Comparison of ENCODE assay signal across 1 cellular context in genomic region chr14:24429395-24430142, GRCh38.
A peak's percentile ranks its signal among the peaks of the same experiment; 100 is the strongest.
TF ChIP-seq lines count a peak whose summit lies in the region.

Gene CBLN3 (minus strand): TSS chr14:24429668. CDS start chr14:24429054, 614 bp downstream.
Gene KHNYN (plus strand): TSS chr14:24429954. CDS start chr14:24430731, 777 bp downstream.

TF ChIP-seq in HepG2, 621 proteins besides CTCF, POLR2A, EP300 and RAD21 (continued from another document and continues in another):
- TF ChIP-seq TFAP4 (IDR thresholded peaks at IDR 0.05; ENCODE audit: borderline replicate concordance, low read depth) (peak; percentile 25; the same call in 1 of the 2 replicates), TEF (CRISPR knock-in tag; IDR thresholded peaks at IDR 0.05) (no peak; the same call in 1 of the 2 replicates), MEIS1 (CRISPR knock-in tag; IDR thresholded peaks at IDR 0.05; ENCODE audit: borderline replicate concordance) (no peak; the same call in 1 of the 2 replicates), ZNF850 (CRISPR knock-in tag; conservative IDR thresholded peaks at IDR 0.05) (no peak), CEBPZ (IDR thresholded peaks at IDR 0.05; ENCODE audit: low read length) (no peak), ZNF776 (CRISPR knock-in tag; IDR thresholded peaks at IDR 0.05) (peak; percentile 87), ZNF704 (CRISPR knock-in tag; IDR thresholded peaks at IDR 0.05; ENCODE audit: borderline replicate concordance) (no peak), FOXP4 (CRISPR knock-in tag; IDR thresholded peaks at IDR 0.05) (no peak), ZNF331 (CRISPR knock-in tag; IDR thresholded peaks at IDR 0.05) (peak; percentile 93), MAFF (IDR thresholded peaks at IDR 0.05; ENCODE audit: low read depth, low read length) (no peak), HNF1A (IDR thresholded peaks at IDR 0.05; ENCODE audit: low read depth) (no peak), HNF1A (CRISPR knock-in tag; IDR thresholded peaks at IDR 0.05; ENCODE audit: borderline replicate concordance) (peak; percentile 83), SCMH1 (CRISPR knock-in tag; IDR thresholded peaks at IDR 0.05; ENCODE audit: borderline replicate concordance) (no peak), ZNF124 (CRISPR knock-in tag; IDR thresholded peaks at IDR 0.05) (no peak; the same call in 1 of the 2 replicates), SMAD3 (CRISPR knock-in tag; IDR thresholded peaks at IDR 0.05) (no peak), ZNF318 (CRISPR knock-in tag; IDR thresholded peaks at IDR 0.05) (peak; percentile 22; the same call in 1 of the 2 replicates), BCL6 (CRISPR knock-in tag; IDR thresholded peaks at IDR 0.05) (peak; percentile 78), ZNF414 (CRISPR knock-in tag; IDR thresholded peaks at IDR 0.05) (peak; percentile 45; the same call in 1 of the 2 replicates), HNRNPUL1 (IDR thresholded peaks at IDR 0.05; ENCODE audit: low read depth, low read length) (no peak), HNRNPLL (IDR thresholded peaks at IDR 0.05; ENCODE audit: low read depth, low read length, poor library complexity, severe bottlenecking) (peak; percentile 93), CBX2 (IDR thresholded peaks at IDR 0.05; ENCODE audit: low read depth, low read length) (no peak), CBX2 (CRISPR knock-in tag; IDR thresholded peaks at IDR 0.05; ENCODE audit: low read depth) (peak; percentile 90; the same call in 1 of the 2 replicates), FOXO4 (CRISPR knock-in tag; conservative IDR thresholded peaks at IDR 0.05) (no peak), NFKBIZ (CRISPR knock-in tag; IDR thresholded peaks at IDR 0.05) (peak; percentile 95), KAT8 (CRISPR knock-in tag; IDR thresholded peaks at IDR 0.05) (peak; percentile 88), ZNF550 (CRISPR knock-in tag; IDR thresholded peaks at IDR 0.05; ENCODE audit: borderline replicate concordance) (peak; percentile 42), ZNF354B (CRISPR knock-in tag; IDR thresholded peaks at IDR 0.05) (0 out of 2 replicates have a peak, but pooled peaks have one; percentile 4), SMARCE1 (IDR thresholded peaks at IDR 0.05; ENCODE audit: borderline replicate concordance) (no peak), MIER3 (CRISPR knock-in tag; IDR thresholded peaks at IDR 0.05; ENCODE audit: borderline replicate concordance) (peak; percentile 83; the same call in 1 of the 2 replicates)
